Comparison of ENCODE assay signal across 8 cellular contexts in genomic region chr10:28705472-28705871, GRCh38.
"Had no signal": no experiment of that assay in that cellular context is flagged by ENCODE, and none has a peak within 500 bp of the region (broad histone marks: within the 10 kb centered on the region; RNA-seq: fewer than 3 reads in every experiment).

No MANE protein-coding gene starts in this region.

- H3K4me3 Mint-ChIP-seq: HFFc6 had no signal

- H3K27ac Mint-ChIP-seq: HFFc6 had no signal

- H3K36me3 ChIP-seq: HAP-1 had no signal

- H3K4me3 ChIP-seq: HAP-1 had no signal

- H3K27ac ChIP-seq: HL-60 had no signal

- ATAC-seq: HCT116 had no signal

- DNase-seq: GOT3, H7, HFFc6, IMR-90, KBM-7 had no signal
